In the genomic region with DNA sequence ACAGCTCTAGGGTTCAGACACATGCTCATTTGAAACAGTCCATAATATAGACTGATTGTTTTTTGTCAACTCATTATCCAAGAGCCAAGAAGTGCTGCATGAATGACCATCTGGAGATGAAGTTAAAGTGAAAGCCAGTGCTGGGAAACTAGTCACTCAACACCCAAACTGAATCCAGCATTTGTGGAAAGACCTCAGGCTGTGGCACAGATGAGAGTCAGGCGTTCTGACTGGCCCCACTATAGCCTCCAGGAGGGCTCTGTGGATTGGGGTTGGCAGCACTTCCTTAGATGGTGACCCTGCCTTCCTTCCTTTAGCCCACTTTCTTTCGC, we compare ENCODE assay signal across 13 cellular contexts. TPM values are rescaled to one million over a fixed set of nuclear protein-coding genes. Genes with fewer than 3 reads are reported as not detected.
DNase-seq lines count a peak whose midpoint lies in the region; ATAC-seq and TF ChIP-seq lines count a peak whose summit lies in the region.
"Had no signal": no experiment of that assay in that cellular context is flagged by ENCODE, and none has a peak within 500 bp of the region (broad histone marks: within the 10 kb centered on the region; RNA-seq: fewer than 3 reads in every experiment).

No MANE protein-coding gene starts in this region.

- no peak overlapping the region for H3K27ac Mint-ChIP-seq in activated naive CD4-positive, alpha-beta T cell treated with anti-CD3 and anti-CD28 coated beads, Interleukin-2, amount 50 U/mL, for 24 hours

- no peaks in the 10 kb centered on the region for H3K36me3 Mint-ChIP-seq in activated naive CD4-positive, alpha-beta T cell treated with anti-CD3 and anti-CD28 coated beads, Interleukin-2, amount 50 U/mL, for 24 hours

- no peaks in the 10 kb centered on the region for H3K9me3 Mint-ChIP-seq in activated naive CD4-positive, alpha-beta T cell treated with anti-CD3 and anti-CD28 coated beads, Interleukin-2, amount 50 U/mL, for 24 hours

- H3K4me1 Mint-ChIP-seq in activated naive CD4-positive, alpha-beta T cell treated with anti-CD3 and anti-CD28 coated beads, Interleukin-2, amount 50 U/mL, for 24 hours: peaks cover 23% of the 10 kb centered on the region

- peak overlapping the region; percentile 93 for H3K4me3 ChIP-seq in thoracic aorta

- no peak for TF ChIP-seq CTCF in thoracic aorta (IDR thresholded peaks at IDR 0.05)

- no peak for DNase-seq in activated naive CD4-positive, alpha-beta T cell treated with anti-CD3 and anti-CD28 coated beads, Interleukin-2, amount 50 U/mL, for 16 hours
- DNase-seq in cerebellum (ENCODE audit: low spot score) (peak; percentile 43), thoracic aorta (ENCODE audit: low spot score) (no peak), AG20443 (ENCODE audit: low spot score) (no peak), CD1c-positive myeloid dendritic cell (ENCODE audit: extremely low spot score) (no peak), dedifferentiated amniotic fluid mesenchymal stem cell (ENCODE audit: extremely low spot score) (no peak)
- DNase-seq: BE2C; NCI-H1417; stimulated activated CD4-positive, alpha-beta T cell treated with anti-CD3 and anti-CD28 coated beads, Interleukin-1b, Interleukin-23, amount 100 ng/mL, for 48 hours had no signal

- no peaks in the 10 kb centered on the region for H3K36me3 ChIP-seq in thoracic aorta
- H3K36me3 ChIP-seq: BE2C, neutrophil had no signal

- peaks cover 9 to 17% of the 10 kb centered on the region in 2 donors for H3K4me1 ChIP-seq in thoracic aorta (ENCODE audit: control insufficient read depth in 1 of 2, low read depth in 2 of 2)
- H3K4me1 ChIP-seq: BE2C had no signal

- no peaks in the 10 kb centered on the region for H3K9me3 ChIP-seq in thoracic aorta
- H3K9me3 ChIP-seq: BE2C, neutrophil had no signal

- H3K4me3 Mint-ChIP-seq in activated naive CD4-positive, alpha-beta T cell treated with anti-CD3 and anti-CD28 coated beads, Interleukin-2, amount 50 U/mL, for 24 hours: peak overlapping the region; percentile 90

- no peaks in the 10 kb centered on the region for H3K27me3 ChIP-seq in layer of hippocampus (ENCODE audit: control insufficient read depth, insufficient read depth, low read length)
- no peaks in the 10 kb centered on the region for H3K27me3 ChIP-seq in thoracic aorta (replicated peaks; ENCODE audit: insufficient read depth)

- H3K27me3 Mint-ChIP-seq in activated naive CD4-positive, alpha-beta T cell treated with anti-CD3 and anti-CD28 coated beads, Interleukin-2, amount 50 U/mL, for 24 hours: peaks cover 39% of the 10 kb centered on the region

- H3K27ac ChIP-seq in layer of hippocampus (ENCODE audit: low read depth, low read length) (peak overlapping the region; percentile 87), thoracic aorta (no peak overlapping the region)
- H3K27ac ChIP-seq: neutrophil had no signal

- ATAC-seq in thoracic aorta (ENCODE audit: insufficient number of reproducible peaks, low FRiP score, low read depth): no peak

RNA-seq across cellular contexts. Expression of gene FEZ1, which starts 2.1 kb away (rescaled TPM):
- 131 TPM for total RNA-seq in cerebellum
- 10 to 100 TPM; 83.0 to 96.5 TPM for total RNA-seq in thoracic aorta
- total RNA-seq: T-helper 2 cell treated with Interferon-gamma antibody and Interleukin-4, amounts not matched to agents 100 ng/mL and 5 ng/mL, for 36 hours had no signal
